In the genomic region with DNA sequence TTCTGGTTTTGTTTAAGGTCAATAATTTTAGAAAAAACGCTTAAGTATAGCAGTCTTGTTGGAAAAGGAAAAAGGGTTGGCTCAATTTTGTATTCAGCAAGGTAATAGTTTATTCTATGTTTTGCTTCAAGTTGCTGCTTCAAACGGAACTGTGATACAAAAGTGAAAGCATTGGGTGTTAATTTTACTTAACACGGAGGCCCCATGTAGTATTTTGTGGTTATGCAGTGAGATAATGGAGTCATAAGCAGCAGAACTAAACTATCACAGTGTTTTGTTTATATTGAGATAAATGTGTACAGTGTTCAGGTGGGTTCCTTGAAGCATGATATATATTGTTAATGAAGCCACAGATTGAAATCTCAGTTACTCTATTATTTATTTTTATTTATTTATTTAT, we compare ENCODE assay signal across 15 cellular contexts.
DNase-seq lines count a peak whose midpoint lies in the region; ATAC-seq and TF ChIP-seq lines count a peak whose summit lies in the region.
"Had no signal": no experiment of that assay in that cellular context is flagged by ENCODE, and none has a peak within 500 bp of the region (broad histone marks: within the 10 kb centered on the region; RNA-seq: fewer than 3 reads in every experiment).

No MANE protein-coding gene starts in this region.

- intact Hi-C loops in activated CD4-positive, alpha-beta T cell treated with anti-CD3 and anti-CD28 coated beads for 36 hours (cut with DNase I, micrococcal nuclease) = no loop called here

- H3K36me3 ChIP-seq in neutrophil = no peaks in the 10 kb centered on the region
- H3K36me3 ChIP-seq: Peyer's patch, tibial artery had no signal

- H3K4me1 Mint-ChIP-seq in activated CD4-positive, alpha-beta T cell treated with anti-CD3 and anti-CD28 coated beads, Interleukin-2, amount 10 ng/mL, durations not matched to agents 7 days and 5 days = peaks cover 15% of the 10 kb centered on the region
- H3K4me1 Mint-ChIP-seq in activated CD4-positive, alpha-beta T cell treated with anti-CD3 and anti-CD28 coated beads for 36 hours = peaks cover 7% of the 10 kb centered on the region

- TF ChIP-seq CTCF in neutrophil (IDR thresholded peaks at IDR 0.05) = no peak

- no peaks in the 10 kb centered on the region for H3K9me3 ChIP-seq in neutrophil
- H3K9me3 ChIP-seq: Peyer's patch, tibial artery had no signal

- peaks cover 44 to 59% of the 10 kb centered on the region in 2 experiments for H3K4me1 ChIP-seq in neutrophil (ENCODE audit: control insufficient read depth in 1 of 2, insufficient read depth in 1 of 2, low read depth in 1 of 2, low read length in 1 of 2)
- H3K4me1 ChIP-seq: Peyer's patch, tibial artery had no signal

- H3K4me3 Mint-ChIP-seq in activated CD4-positive, alpha-beta T cell treated with anti-CD3 and anti-CD28 coated beads, Interleukin-2, amount 10 ng/mL, durations not matched to agents 7 days and 5 days = no peak overlapping the region
- H3K4me3 Mint-ChIP-seq in activated CD4-positive, alpha-beta T cell treated with anti-CD3 and anti-CD28 coated beads for 36 hours = no peak overlapping the region

- H3K27me3 ChIP-seq in neutrophil = no peaks in the 10 kb centered on the region
- H3K27me3 ChIP-seq: Peyer's patch, tibial artery had no signal

- peak overlapping the region; percentile 46 for H3K27ac Mint-ChIP-seq in activated CD4-positive, alpha-beta T cell treated with anti-CD3 and anti-CD28 coated beads, Interleukin-2, amount 10 ng/mL, durations not matched to agents 7 days and 5 days
- H3K27ac Mint-ChIP-seq in activated CD4-positive, alpha-beta T cell treated with anti-CD3 and anti-CD28 coated beads for 36 hours = no peak overlapping the region

- H3K36me3 Mint-ChIP-seq in activated CD4-positive, alpha-beta T cell treated with anti-CD3 and anti-CD28 coated beads, Interleukin-2, amount 10 ng/mL, durations not matched to agents 7 days and 5 days (ENCODE audit: low read depth) = no peaks in the 10 kb centered on the region
- no peaks in the 10 kb centered on the region for H3K36me3 Mint-ChIP-seq in activated CD4-positive, alpha-beta T cell treated with anti-CD3 and anti-CD28 coated beads for 36 hours (ENCODE audit: low read depth)

- H3K9me3 Mint-ChIP-seq in activated CD4-positive, alpha-beta T cell treated with anti-CD3 and anti-CD28 coated beads, Interleukin-2, amount 10 ng/mL, durations not matched to agents 7 days and 5 days = no peaks in the 10 kb centered on the region
- H3K9me3 Mint-ChIP-seq in activated CD4-positive, alpha-beta T cell treated with anti-CD3 and anti-CD28 coated beads for 36 hours (ENCODE audit: low read depth) = no peaks in the 10 kb centered on the region

- no peak for ATAC-seq in activated CD4-positive, alpha-beta T cell treated with anti-CD3 and anti-CD28 coated beads for 36 hours
- ATAC-seq in GM21717 (IDR thresholded peaks at IDR 0.05; ENCODE audit: unreplicated experiment) = peak; percentile 92
- peak; percentile 95 for ATAC-seq in HG03175 (IDR thresholded peaks at IDR 0.05; ENCODE audit: unreplicated experiment)

- peak overlapping the region; percentile 11 for H3K27ac ChIP-seq in neutrophil
- H3K27ac ChIP-seq: Peyer's patch, tibial artery had no signal

- no peaks in the 10 kb centered on the region for H3K27me3 Mint-ChIP-seq in activated CD4-positive, alpha-beta T cell treated with anti-CD3 and anti-CD28 coated beads, Interleukin-2, amount 10 ng/mL, durations not matched to agents 7 days and 5 days
- no peaks in the 10 kb centered on the region for H3K27me3 Mint-ChIP-seq in activated CD4-positive, alpha-beta T cell treated with anti-CD3 and anti-CD28 coated beads for 36 hours

- CTCF ChIA-PET in activated CD4-positive, alpha-beta T cell treated with anti-CD3 and anti-CD28 coated beads, Interleukin-2, amount 10 ng/mL, durations not matched to agents 7 days and 5 days (lab: Charles Lee) = no interaction called here
- CTCF ChIA-PET in activated CD4-positive, alpha-beta T cell treated with anti-CD3 and anti-CD28 coated beads for 36 hours (lab: Charles Lee) = no interaction called here

- POLR2A ChIA-PET in activated CD4-positive, alpha-beta T cell treated with anti-CD3 and anti-CD28 coated beads, Interleukin-2, amount 10 ng/mL, durations not matched to agents 7 days and 5 days (lab: Charles Lee) = no interaction called here
- POLR2A ChIA-PET in activated CD4-positive, alpha-beta T cell treated with anti-CD3 and anti-CD28 coated beads for 36 hours (lab: Charles Lee) = no interaction called here

- no peak for DNase-seq in activated CD4-positive, alpha-beta T cell treated with anti-CD3 and anti-CD28 coated beads, Interleukin-2, amount 10 ng/mL, durations not matched to agents 7 days and 5 days
- DNase-seq in activated CD4-positive, alpha-beta T cell treated with anti-CD3 and anti-CD28 coated beads for 36 hours = no peak
- no peak for DNase-seq in stimulated activated naive CD4-positive, alpha-beta T cell (lab: John Stamatoyannopoulos, UW)
- no peak for DNase-seq in NCI-H774 (lab: John Stamatoyannopoulos, UW)
- no peak for DNase-seq in NCI-H1105 treated with DMSO at 0.1 percent for 48 hours (lab: John Stamatoyannopoulos, UW)
- DNase-seq: aorta, hypothalamus, mesendoderm, NCI-H146, Peyer's patch, T-helper 9 cell, tibial artery had no signal

- no peak overlapping the region for H3K4me3 ChIP-seq in neutrophil (ENCODE audit: low read depth in 1 of 2, low read length in 1 of 2)
- H3K4me3 ChIP-seq: Peyer's patch, tibial artery had no signal
